Comparison of ENCODE assay signal across 2 cellular contexts in the genomic region with DNA sequence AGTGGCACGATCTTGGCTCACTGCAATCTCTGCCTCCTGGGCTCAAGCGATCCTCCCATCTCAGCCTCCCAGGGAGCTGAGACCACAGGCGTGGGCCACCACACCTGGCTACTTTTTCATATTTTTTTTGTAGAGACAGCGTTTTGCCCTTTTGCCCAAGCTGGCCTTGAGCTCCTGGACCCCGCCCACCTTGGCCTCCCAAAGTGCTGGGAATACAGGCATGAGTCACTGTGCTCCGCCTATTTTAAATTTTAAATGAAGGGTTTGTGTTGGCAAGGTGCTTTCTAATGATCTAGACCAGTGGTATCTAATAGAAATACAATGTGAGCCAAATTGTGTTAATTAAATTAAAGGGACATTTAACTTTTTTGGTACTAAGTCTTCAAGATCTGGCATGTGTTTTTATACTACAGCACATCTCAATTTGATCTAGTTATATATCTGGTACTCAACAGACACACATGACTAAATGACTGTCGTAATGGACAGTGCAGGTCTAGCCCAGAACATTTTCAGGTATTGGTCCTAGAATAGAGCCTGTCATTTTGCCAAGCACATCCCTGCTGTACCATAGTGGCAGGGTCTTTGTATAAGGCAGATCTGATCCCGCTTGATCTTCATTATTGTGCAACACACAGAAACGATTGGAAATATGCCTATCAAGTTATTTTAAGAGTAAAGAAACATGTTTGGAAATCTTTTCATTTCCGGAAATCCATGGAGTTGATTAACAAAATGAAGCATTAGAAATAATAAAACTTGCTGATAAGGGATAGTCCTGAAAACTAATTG.
TF ChIP-seq lines count a peak whose summit lies in the region.

No MANE protein-coding gene starts in this region.

TF ChIP-seq in A549, 52 proteins besides CTCF, POLR2A, EP300 and RAD21:
- TF ChIP-seq, protein P1, sequence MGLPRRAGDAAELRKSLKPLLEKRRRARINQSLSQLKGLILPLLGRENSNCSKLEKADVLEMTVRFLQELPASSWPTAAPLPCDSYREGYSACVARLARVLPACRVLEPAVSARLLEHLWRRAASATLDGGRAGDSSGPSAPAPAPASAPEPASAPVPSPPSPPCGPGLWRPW (IDR thresholded peaks at IDR 0.05), result no peak
- TF ChIP-seq HMGXB4 (CRISPR knock-in tag; IDR thresholded peaks at IDR 0.05; ENCODE audit: borderline replicate concordance) (no peak), REST (IDR thresholded peaks at IDR 0.05) (no peak), CHD4 (IDR thresholded peaks at IDR 0.05; ENCODE audit: borderline replicate concordance) (no peak), GATA3 (IDR thresholded peaks at IDR 0.05; ENCODE audit: borderline replicate concordance) (no peak), HOXB5 (CRISPR knock-in tag; IDR thresholded peaks at IDR 0.05) (no peak), SMC3 (IDR thresholded peaks at IDR 0.05) (no peak), JUN (IDR thresholded peaks at IDR 0.05) (no peak), HDAC2 (IDR thresholded peaks at IDR 0.05) (no peak), TP53 (CRISPR knock-in tag; IDR thresholded peaks at IDR 0.05) (no peak), MAFK (IDR thresholded peaks at IDR 0.05; ENCODE audit: partially characterized antibody) (no peak), ESRRA (IDR thresholded peaks at IDR 0.05; ENCODE audit: borderline replicate concordance, low read length) (no peak), FOXS1 (CRISPR knock-in tag; IDR thresholded peaks at IDR 0.05) (no peak), CBX2 (IDR thresholded peaks at IDR 0.05; ENCODE audit: borderline replicate concordance, low read depth) (no peak), KDM1A (IDR thresholded peaks at IDR 0.05; ENCODE audit: low read depth) (no peak)
TF ChIP-seq in A549: peak in this region for 0.

TF ChIP-seq in endothelial cell of umbilical vein, 7 proteins besides CTCF, POLR2A, EP300 and RAD21:
- no peak for TF ChIP-seq EZH2 (IDR thresholded peaks at IDR 0.05; ENCODE audit: borderline replicate concordance, low read depth, low read length, severe bottlenecking)
- TF ChIP-seq GATA2 (IDR thresholded peaks at IDR 0.05; ENCODE audit: insufficient read depth, insufficient read length, low read depth, low read length), result no peak
- TF ChIP-seq MYC (IDR thresholded peaks at IDR 0.05; ENCODE audit: low read depth, low read length), result no peak
- no peak for TF ChIP-seq FOS (IDR thresholded peaks at IDR 0.05; ENCODE audit: borderline replicate concordance, insufficient read depth, low read length)
- TF ChIP-seq JUN (IDR thresholded peaks at IDR 0.05; ENCODE audit: borderline replicate concordance, insufficient read depth, insufficient read length, low read depth), result no peak
- no peak for TF ChIP-seq POLR2AphosphoS5 (IDR thresholded peaks at IDR 0.05; ENCODE audit: insufficient read depth, low read depth, low read length)
- TF ChIP-seq, protein P2, sequence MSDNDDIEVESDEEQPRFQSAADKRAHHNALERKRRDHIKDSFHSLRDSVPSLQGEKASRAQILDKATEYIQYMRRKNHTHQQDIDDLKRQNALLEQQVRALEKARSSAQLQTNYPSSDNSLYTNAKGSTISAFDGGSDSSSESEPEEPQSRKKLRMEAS (IDR thresholded peaks at IDR 0.05; ENCODE audit: insufficient read depth, insufficient read length), result no peak
